ENCODE assay signal across 1 cellular context in genomic region chr13:23433171-23434153, GRCh38.
TF ChIP-seq lines count a peak whose summit lies in the region.

Gene SACS (minus strand): TSS chr13:23433702. CDS start chr13:23411239, 22,463 bp downstream.

TF ChIP-seq in WTC11, 78 proteins besides CTCF, POLR2A, EP300 and RAD21 (continued from another document):
- TF ChIP-seq CDX4 (CRISPR knock-in tag; IDR thresholded peaks at IDR 0.05; ENCODE audit: borderline replicate concordance) = no peak
- TF ChIP-seq, protein P1, sequence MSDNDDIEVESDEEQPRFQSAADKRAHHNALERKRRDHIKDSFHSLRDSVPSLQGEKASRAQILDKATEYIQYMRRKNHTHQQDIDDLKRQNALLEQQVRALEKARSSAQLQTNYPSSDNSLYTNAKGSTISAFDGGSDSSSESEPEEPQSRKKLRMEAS (CRISPR knock-in tag; IDR thresholded peaks at IDR 0.05) = 0 out of 2 replicates have a peak, but pooled peaks have one; percentile 31
